14 cellular contexts compared by ENCODE assay signal in the genomic region with DNA sequence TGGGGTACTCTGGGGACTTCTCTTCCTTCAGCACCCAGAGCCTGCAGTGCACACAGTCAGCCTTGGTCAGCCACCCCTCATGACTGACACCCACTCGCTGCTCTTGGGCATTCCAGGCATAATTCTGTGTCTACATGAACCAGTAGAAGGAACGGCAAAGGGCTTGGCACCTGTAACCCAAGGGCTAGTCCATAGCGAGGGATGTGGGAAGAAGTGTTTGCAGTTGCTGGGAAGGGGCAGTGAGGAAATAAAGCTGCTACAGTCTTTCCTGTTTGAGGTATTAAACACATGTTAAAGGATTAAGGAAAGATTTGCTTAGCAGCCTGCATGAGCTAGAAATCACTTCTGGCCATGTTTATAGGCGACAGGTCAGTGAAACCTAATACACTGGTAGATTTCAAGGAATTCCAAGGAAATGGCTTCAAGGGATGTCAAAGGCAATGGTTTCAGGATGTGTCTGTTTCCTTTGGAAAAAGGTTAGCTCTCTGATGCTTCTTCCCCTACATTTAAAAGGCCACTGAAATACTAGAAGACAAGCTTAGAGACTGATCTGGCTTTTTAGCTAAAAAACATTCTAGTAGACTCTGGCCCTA.
"Had no signal": no experiment of that assay in that cellular context is flagged by ENCODE, and none has a peak within 500 bp of the region (broad histone marks: within the 10 kb centered on the region; RNA-seq: fewer than 3 reads in every experiment).

No MANE protein-coding gene starts in this region.

- H3K9me3 ChIP-seq: mucosa of descending colon, prostate gland, sigmoid colon had no signal

- H3K4me3 Mint-ChIP-seq: natural killer cell; T-helper 2 cell treated with Interferon-gamma antibody and Interleukin-4, amounts not matched to agents 5 μg/mL and 100 μg/mL, for 36 hours had no signal

- H3K4me1 ChIP-seq: prostate gland, sigmoid colon had no signal

- H3K27ac Mint-ChIP-seq: T-helper 2 cell treated with Interferon-gamma antibody and Interleukin-4, amounts not matched to agents 5 μg/mL and 100 μg/mL, for 36 hours had no signal

- H3K27me3 ChIP-seq: brain microvascular endothelial cell, sigmoid colon had no signal

- H3K36me3 Mint-ChIP-seq: natural killer cell had no signal

- H3K9me3 Mint-ChIP-seq: natural killer cell; T-helper 2 cell treated with Interferon-gamma antibody and Interleukin-4, amounts not matched to agents 5 μg/mL and 100 μg/mL, for 36 hours had no signal

- H3K36me3 ChIP-seq: brain microvascular endothelial cell, prostate gland, sigmoid colon had no signal

- FAIRE-seq: islet of Langerhans had no signal

- ATAC-seq: natural killer cell had no signal

- H3K27ac ChIP-seq: brain microvascular endothelial cell, prostate gland had no signal

- H3K4me3 ChIP-seq: mucosa of descending colon, prostate gland, sigmoid colon had no signal

- DNase-seq: activated CD4-positive, alpha-beta T cell treated with anti-CD3 and anti-CD28 coated beads, Interleukin-2, amount 50 U/mL, for 1 hour; activated naive CD4-positive, alpha-beta T cell; activated T-cell treated with anti-CD3 and anti-CD28 coated beads for 4 hours; anterior cingulate cortex; brain microvascular endothelial cell; cortex of kidney; effector memory CD4-positive, alpha-beta T cell; mucosa of descending colon; natural killer cell; sigmoid colon; stimulated activated CD4-positive, alpha-beta T cell treated with anti-CD3 and anti-CD28 coated beads, Interleukin-2, amount 100 ng/mL, for 24 hours had no signal
